Comparison of ENCODE assay signal across 8 cellular contexts in genomic region chr11:95150977-95151684, GRCh38.
DNase-seq lines count a peak whose midpoint lies in the region; ATAC-seq and TF ChIP-seq lines count a peak whose summit lies in the region.

No MANE protein-coding gene starts in this region.

- H3K27ac ChIP-seq in coronary artery, result peak overlapping the region; percentile 90 to 94

- peak; percentile 77 for ATAC-seq in GM18858 (IDR thresholded peaks at IDR 0.05; ENCODE audit: unreplicated experiment)
- peak; percentile 87 for ATAC-seq in HG03066 (IDR thresholded peaks at IDR 0.05; ENCODE audit: low read depth, unreplicated experiment)

- TF ChIP-seq CTCF in coronary artery (IDR thresholded peaks at IDR 0.05), result peak; percentile 70

- DNase-seq in ACHN (peak; percentile 81), NCI-H2171 treated with DMSO at 0.1 percent for 48 hours (lab: John Stamatoyannopoulos, UW) (peak; percentile 89), coronary artery (ENCODE audit: low spot score) (peak; percentile 92), left kidney (ENCODE audit: low read depth, low spot score) (peak; percentile 97)
- DNase-seq in activated CD4-positive, alpha-beta T cell treated with anti-CD3 and anti-CD28 coated beads for 48 hours, result peak; percentile 93
- peak; percentile 93 for DNase-seq in stimulated activated CD4-positive, alpha-beta T cell treated with anti-CD3 and anti-CD28 coated beads, Interleukin-1b, Interleukin-23, amount 100 ng/mL, for 48 hours

- peak overlapping the region; percentile 76 for H3K4me3 ChIP-seq in coronary artery

- in situ Hi-C loops in ACHN (cut with HindIII; ENCODE audit: low pct_ligation_motif_present, low pct_unique_long_range_greater_than_20kb, low sequenced_read_pairs), result no loop called here

Comparison
In these comparisons a context has a peak if more than half of its experiments do, and no peak if none do; other contexts are left out.
1. Peak in every context shown above with its lines: DNase-seq, ATAC-seq, H3K4me3 ChIP-seq and H3K27ac ChIP-seq.